ENCODE assay signal across 1 cellular context in genomic region chr3:197820550-197821335, GRCh38.
TF ChIP-seq lines count a peak whose summit lies in the region.

No MANE protein-coding gene starts in this region.

TF ChIP-seq in HCT116, 20 proteins besides CTCF, POLR2A, EP300 and RAD21 (continued from another document):
- TF ChIP-seq, protein P1, sequence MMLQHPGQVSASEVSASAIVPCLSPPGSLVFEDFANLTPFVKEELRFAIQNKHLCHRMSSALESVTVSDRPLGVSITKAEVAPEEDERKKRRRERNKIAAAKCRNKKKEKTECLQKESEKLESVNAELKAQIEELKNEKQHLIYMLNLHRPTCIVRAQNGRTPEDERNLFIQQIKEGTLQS (IDR thresholded peaks at IDR 0.05) = no peak
- TF ChIP-seq FOSL1 (IDR thresholded peaks at IDR 0.05; ENCODE audit: low read depth) = no peak
